9 cellular contexts compared by ENCODE assay signal in genomic region chr11:12410006-12410728, GRCh38. TPM values are rescaled to one million over a fixed set of nuclear protein-coding genes. Genes with fewer than 3 reads are reported as not detected.
DNase-seq lines count a peak whose midpoint lies in the region; ATAC-seq and TF ChIP-seq lines count a peak whose summit lies in the region.
"Had no signal": no experiment of that assay in that cellular context is flagged by ENCODE, and none has a peak within 500 bp of the region (broad histone marks: within the 10 kb centered on the region; RNA-seq: fewer than 3 reads in every experiment).

No MANE protein-coding gene starts in this region.

- WGBS in aorta, 2 donors, result 12 to 15% methylated on average over 10 of the region's 10 CpGs

- peak overlapping the region; percentile 84 to 90 for H3K27ac ChIP-seq in aorta (ENCODE audit: low read depth in 1 of 2, low read length in 2 of 2)
- H3K27ac ChIP-seq: parathyroid adenoma had no signal

- ATAC-seq in activated CD8-positive, alpha-beta memory T cell treated with anti-CD3 and anti-CD28 coated beads, Interleukin-2, amount 10 ng/mL, durations not matched to agents 7 days and 5 days, result peak; percentile 6
- ATAC-seq in left lobe of liver (peak; percentile 65), aorta (ENCODE audit: low FRiP score) (peak; percentile 39), HG03280 (IDR thresholded peaks at IDR 0.05; ENCODE audit: unreplicated experiment) (no peak), GM18870 (IDR thresholded peaks at IDR 0.05; ENCODE audit: unreplicated experiment) (no peak)

- intact Hi-C loops in MCF 10A (cut with micrococcal nuclease) (no loop called here), aorta (cut with DNase I) (loop anchor here (5.0 to 10.0 kb wide), 3 partner anchors 33 to 485 kb away; partner anchors contain the start of gene PARVA (in 1 of the 2))

- no peaks in the 10 kb centered on the region for H3K9me3 ChIP-seq in aorta (ENCODE audit: control insufficient read depth, low read length)

- H3K27me3 ChIP-seq in aorta (ENCODE audit: control insufficient read depth in 1 of 2, insufficient read depth in 2 of 2, low read length in 1 of 2), result no peaks in the 10 kb centered on the region

- no peak overlapping the region for H3K4me3 ChIP-seq in aorta (ENCODE audit: low read length in 2 of 2)

- H3K27me3 Mint-ChIP-seq in activated CD8-positive, alpha-beta memory T cell treated with anti-CD3 and anti-CD28 coated beads, Interleukin-2, amount 10 ng/mL, durations not matched to agents 7 days and 5 days, result peaks cover 16% of the 10 kb centered on the region
- no peaks in the 10 kb centered on the region for H3K27me3 Mint-ChIP-seq in MCF 10A (ENCODE audit: insufficient read depth, unreplicated experiment)

- H3K4me1 Mint-ChIP-seq in activated CD8-positive, alpha-beta memory T cell treated with anti-CD3 and anti-CD28 coated beads, Interleukin-2, amount 10 ng/mL, durations not matched to agents 7 days and 5 days, result no peaks in the 10 kb centered on the region
- peaks cover 12% of the 10 kb centered on the region for H3K4me1 Mint-ChIP-seq in MCF 10A (ENCODE audit: insufficient read depth, unreplicated experiment)

- H3K4me1 ChIP-seq in aorta (ENCODE audit: control insufficient read depth in 1 of 2, insufficient read depth in 2 of 2, low read length in 2 of 2), result peaks cover 9 to 17% of the 10 kb centered on the region in 2 donors

- no peak for DNase-seq in activated CD8-positive, alpha-beta memory T cell treated with anti-CD3 and anti-CD28 coated beads, Interleukin-2, amount 10 ng/mL, durations not matched to agents 7 days and 5 days
- DNase-seq in activated CD8-positive, alpha-beta memory T cell treated with anti-CD3 and anti-CD28 coated beads, Interleukin-2, amount 50 U/mL, for 48 hours, result no peak
- DNase-seq in MCF 10A (ENCODE audit: unreplicated experiment) (peak; percentile 31), left lobe of liver (ENCODE audit: low spot score) (no peak), aorta (no peak), HK-2 (ENCODE audit: unreplicated experiment) (no peak)

- CTCF ChIA-PET in activated CD8-positive, alpha-beta memory T cell treated with anti-CD3 and anti-CD28 coated beads, Interleukin-2, amount 10 ng/mL, durations not matched to agents 7 days and 5 days (lab: Charles Lee), result no interaction called here
- CTCF ChIA-PET in MCF 10A (lab: Yijun Ruan, JAX), result interaction anchor here (0.7 to 2.0 kb wide), 10 partner anchors 15 to 493 kb away, joined by 3 to 7 read pairs (median 3); no protein-coding TSS in a partner anchor

- no TSS peak for BruUV-seq in MCF 10A (replicated peaks; lab: Mats Ljungman, UMichigan)

- peak; percentile 11 for TF ChIP-seq CTCF in MCF 10A (IDR thresholded peaks at IDR 0.05; ENCODE audit: unreplicated experiment)

- POLR2A ChIA-PET in MCF 10A (lab: Yijun Ruan, JAX), result interaction anchor here (1.3 kb wide), 1 partner anchor 9 kb away, joined by 4 read pairs; no protein-coding TSS in a partner anchor

- H3K9me3 Mint-ChIP-seq in activated CD8-positive, alpha-beta memory T cell treated with anti-CD3 and anti-CD28 coated beads, Interleukin-2, amount 10 ng/mL, durations not matched to agents 7 days and 5 days (ENCODE audit: low read depth), result no peaks in the 10 kb centered on the region
- no peaks in the 10 kb centered on the region for H3K9me3 Mint-ChIP-seq in MCF 10A (ENCODE audit: unreplicated experiment)

- H3K36me3 Mint-ChIP-seq in activated CD8-positive, alpha-beta memory T cell treated with anti-CD3 and anti-CD28 coated beads, Interleukin-2, amount 10 ng/mL, durations not matched to agents 7 days and 5 days, result no peaks in the 10 kb centered on the region
- no peaks in the 10 kb centered on the region for H3K36me3 Mint-ChIP-seq in MCF 10A (ENCODE audit: insufficient read depth, unreplicated experiment)

- H3K4me3 Mint-ChIP-seq in activated CD8-positive, alpha-beta memory T cell treated with anti-CD3 and anti-CD28 coated beads, Interleukin-2, amount 10 ng/mL, durations not matched to agents 7 days and 5 days, result no peak overlapping the region
- no peak overlapping the region for H3K4me3 Mint-ChIP-seq in MCF 10A (ENCODE audit: unreplicated experiment)

- no peaks in the 10 kb centered on the region for H3K36me3 ChIP-seq in aorta (ENCODE audit: control insufficient read depth in 1 of 2, insufficient read depth in 2 of 2, low read length in 1 of 2)

- H3K27ac Mint-ChIP-seq in activated CD8-positive, alpha-beta memory T cell treated with anti-CD3 and anti-CD28 coated beads, Interleukin-2, amount 10 ng/mL, durations not matched to agents 7 days and 5 days, result no peak overlapping the region
- no peak overlapping the region for H3K27ac Mint-ChIP-seq in MCF 10A (ENCODE audit: low read depth, unreplicated experiment)

RNA-seq across cellular contexts. Expression of gene PARVA, which starts 32.8 kb away (rescaled TPM):
- total RNA-seq in activated CD8-positive, alpha-beta memory T cell treated with anti-CD3 and anti-CD28 coated beads, Interleukin-2, amount 10 ng/mL, durations not matched to agents 7 days and 5 days, result not detected
- total RNA-seq in MCF 10A (2022), result 26.5 and 36.7 TPM in 2 replicates
- total RNA-seq in left lobe of liver, result 22.4 TPM
- 100 to 1,000 TPM; 137 to 159 TPM for total RNA-seq in aorta
- 10 to 100 TPM; 30.4 to 50.6 TPM for polyA plus RNA-seq in aorta

Comparison
In these comparisons a context has a peak if more than half of its experiments do, and no peak if none do; other contexts are left out.
1. ATAC-seq: peak in activated CD8-positive, alpha-beta memory T cell treated with anti-CD3 and anti-CD28 coated beads, Interleukin-2, amount 10 ng/mL, durations not matched to agents 7 days and 5 days (single experiment), left lobe of liver (single experiment) and aorta (single experiment); none in HG03280 (single experiment) and GM18870 (single experiment).
2. RNA of gene PARVA, which starts 32.8 kb away (total RNA-seq): 137 to 159 TPM in aorta, 26.5 to 36.7 TPM in MCF 10A and 22.4 TPM in left lobe of liver (single experiment); not detected in activated CD8-positive, alpha-beta memory T cell treated with anti-CD3 and anti-CD28 coated beads, Interleukin-2, amount 10 ng/mL, durations not matched to agents 7 days and 5 days; every median in the first group is over 10 times any median in the second.